ENCODE assay signal across 14 cellular contexts in genomic region chr7:150374026-150374425, GRCh38. TPM values are rescaled to one million over a fixed set of nuclear protein-coding genes. Genes with fewer than 3 reads are reported as not detected.
A peak's percentile ranks its signal among the peaks of the same experiment; 100 is the strongest.
DNase-seq lines count a peak whose midpoint lies in the region; ATAC-seq and TF ChIP-seq lines count a peak whose summit lies in the region.
"Had no signal": no experiment of that assay in that cellular context is flagged by ENCODE, and none has a peak within 500 bp of the region (broad histone marks: within the 10 kb centered on the region; RNA-seq: fewer than 3 reads in every experiment).

No MANE protein-coding gene starts in this region.

- WGBS in heart right ventricle, 2 donors = 78 to 82% methylated on average over 4 of the region's 4 CpGs
- 100% methylated on average over 1 of the region's 4 CpGs for WGBS in mesodermal cell (ENCODE audit: insufficient coverage in 2 of 2), 2 experiments
- WGBS in transverse colon (ENCODE audit: low coverage in 1 of 2), 2 donors = 70% methylated on average over 4 of the region's 4 CpGs; no CpG with 5 or more reads in 1 of the 2 donors

- H3K36me3 Mint-ChIP-seq in immature natural killer cell = peaks cover 0 to 4% (median 3%) of the 10 kb centered on the region in 3 donors

- H3K4me1 ChIP-seq in left ventricle myocardium inferior (peaks cover 65% of the 10 kb centered on the region), heart right ventricle (peaks cover 13 to 68% (median 40%) of the 10 kb centered on the region in 9 donors), mesodermal cell (ENCODE audit: control insufficient read depth, insufficient read depth, low read length, poor library complexity, severe bottlenecking) (peaks cover 76% of the 10 kb centered on the region), transverse colon (peaks cover 27 to 90% (median 79%) of the 10 kb centered on the region in 4 donors)

- TF ChIP-seq EP300 in transverse colon (IDR thresholded peaks at IDR 0.05; ENCODE audit: low read depth) = no peak

- no peak overlapping the region for H3K4me3 Mint-ChIP-seq in immature natural killer cell

- no peak for ATAC-seq in heart right ventricle
- ATAC-seq in GM21381 (IDR thresholded peaks at IDR 0.05; ENCODE audit: unreplicated experiment) = no peak

- DNase-seq in left ventricle myocardium inferior = no peak
- no peak for DNase-seq in heart right ventricle
- no peak for DNase-seq in transverse colon
- no peak for DNase-seq in immature natural killer cell
- no peak for DNase-seq in NCI-H748 treated with DMSO at 0.1 percent for 48 hours (lab: John Stamatoyannopoulos, UW)
- DNase-seq: cortex of kidney; DMS153; MG63; NCI-H2107; stimulated activated CD4-positive, alpha-beta T cell treated with anti-CD3 and anti-CD28 coated beads, Interleukin-12 subunit alpha, Interleukin-12 subunit beta, amount 100 ng/mL, for 4 hours had no signal

- H3K4me1 Mint-ChIP-seq in immature natural killer cell = peaks cover 44 to 48% of the 10 kb centered on the region in 2 donors

- H3K27ac ChIP-seq in left ventricle myocardium inferior (replicated peaks) = peak overlapping the region; percentile 62
- peak overlapping the region in 2 of 10 donors; percentile 32 to 44 for H3K27ac ChIP-seq in heart right ventricle
- H3K27ac ChIP-seq in VCaP = peak overlapping the region; percentile 77
- H3K27ac ChIP-seq in mesodermal cell (ENCODE audit: low read depth, low read length, severe bottlenecking) = peak overlapping the region; percentile 90
- peak overlapping the region; percentile 93 to 99 (median 97) for H3K27ac ChIP-seq in transverse colon
- H3K27ac ChIP-seq: HL-60 had no signal

- peaks cover 0 to 17% (median 11%) of the 10 kb centered on the region in 3 donors for H3K27me3 Mint-ChIP-seq in immature natural killer cell (ENCODE audit: low read depth in 3 of 3)

- H3K27me3 ChIP-seq in left ventricle myocardium inferior (ENCODE audit: low read depth) (no peaks in the 10 kb centered on the region), heart right ventricle (no peaks in the 10 kb centered on the region), transverse colon (no peaks in the 10 kb centered on the region)
- H3K27me3 ChIP-seq: MG63 had no signal

- H3K4me3 ChIP-seq in left ventricle myocardium inferior = no peak overlapping the region
- H3K4me3 ChIP-seq in heart right ventricle = no peak overlapping the region
- peak overlapping the region; percentile 3 for H3K4me3 ChIP-seq in mesodermal cell (ENCODE audit: extremely low read depth, insufficient read depth, low read length, poor library complexity, severe bottlenecking)
- H3K4me3 ChIP-seq in transverse colon = peak overlapping the region in 3 of 4 donors; percentile 2 to 90 (median 70)
- H3K4me3 ChIP-seq: MG63 had no signal

- H3K9me3 ChIP-seq in left ventricle myocardium inferior (replicated peaks) (no peaks in the 10 kb centered on the region), heart right ventricle (no peaks in the 10 kb centered on the region), mesodermal cell (ENCODE audit: control insufficient read depth, low read length) (no peaks in the 10 kb centered on the region), transverse colon (no peaks in the 10 kb centered on the region)
- H3K9me3 ChIP-seq: MG63 had no signal

- peaks cover 41% of the 10 kb centered on the region for H3K36me3 ChIP-seq in left ventricle myocardium inferior
- H3K36me3 ChIP-seq in heart right ventricle = peaks cover 0 to 57% (median 28%) of the 10 kb centered on the region in 9 donors
- peaks cover 57% of the 10 kb centered on the region for H3K36me3 ChIP-seq in mesodermal cell (ENCODE audit: control insufficient read depth, insufficient read depth, low read length)
- H3K36me3 ChIP-seq in transverse colon = no peaks in the 10 kb centered on the region

- intact Hi-C loops in left ventricle myocardium inferior (cut with micrococcal nuclease) = no loop called here
- intact Hi-C loops in heart right ventricle (cut with DNase I) = no loop called here
- intact Hi-C loops in transverse colon (cut with DNase I; ENCODE audit: low total_unique reads) = no loop called here

- no peak for TF ChIP-seq POLR2A in transverse colon (IDR thresholded peaks at IDR 0.05)

- H3K9me3 Mint-ChIP-seq in immature natural killer cell = no peaks in the 10 kb centered on the region

- in situ Hi-C loops in transverse colon (cut with MboI; ENCODE audit: low pct_ligation_motif_present in 1 of 4, low pct_unique_long_range_greater_than_20kb in 1 of 4, low sequenced_read_pairs in 3 of 4) = no loop called here

- no peak for TF ChIP-seq CTCF in left ventricle myocardium inferior (IDR thresholded peaks at IDR 0.05; ENCODE audit: borderline replicate concordance)
- no peak for TF ChIP-seq CTCF in heart right ventricle (IDR thresholded peaks at IDR 0.05)
- TF ChIP-seq CTCF in VCaP (conservative IDR thresholded peaks at IDR 0.05) = no peak
- TF ChIP-seq CTCF in transverse colon (IDR thresholded peaks at IDR 0.05) = no peak

- peak overlapping the region in 2 of 6 donors; percentile 18 to 48 for H3K27ac Mint-ChIP-seq in immature natural killer cell

RNA-seq across cellular contexts. Expression of gene ZNF775, which starts 5.1 kb away (rescaled TPM):
- 3.1 TPM for total RNA-seq in left ventricle myocardium inferior
- 1 to 10 TPM; 1.9 to 4.7 (median 2.9) TPM for total RNA-seq in heart right ventricle
- 1 to 10 TPM; 2.4 to 4.3 TPM for polyA plus RNA-seq in heart right ventricle
- 15.7 TPM for polyA plus RNA-seq in mesodermal cell (2013, experiment 1 of 2)
- polyA plus RNA-seq in mesodermal cell (2013, experiment 2 of 2) = 12.0 TPM
- total RNA-seq in transverse colon = 10 to 100 TPM in 3 of 4 donors, 1 to 10 TPM in 1; 8.9 to 75.2 (median 15.2) TPM
- 1 to 10 TPM; 3.3 to 5.5 (median 5.5) TPM for polyA plus RNA-seq in immature natural killer cell

RNA-seq across cellular contexts. Expression of gene REPIN1, which starts 5.4 kb away (rescaled TPM):
- total RNA-seq in left ventricle myocardium inferior = 110 TPM
- total RNA-seq in heart right ventricle = 100 to 1,000 TPM in 8 of 10 donors, 10 to 100 TPM in 2; 88.7 to 132 (median 114) TPM
- 10 to 100 TPM; 51.0 to 53.0 TPM for polyA plus RNA-seq in heart right ventricle
- 124 TPM for polyA plus RNA-seq in mesodermal cell (2013, experiment 1 of 2)
- 102 TPM for polyA plus RNA-seq in mesodermal cell (2013, experiment 2 of 2)
- 100 to 1,000 TPM; 182 to 414 (median 247) TPM for total RNA-seq in transverse colon
- 10 to 100 TPM; 40.6 to 86.0 (median 43.2) TPM for polyA plus RNA-seq in immature natural killer cell

RNA-seq across cellular contexts. Expression of gene RARRES2, which starts 32.6 kb away (rescaled TPM):
- total RNA-seq in left ventricle myocardium inferior = 17.6 TPM
- 10 to 100 TPM in 7 of 10 donors, 1 to 10 TPM in 3; 6.7 to 25.8 (median 16.2) TPM for total RNA-seq in heart right ventricle
- polyA plus RNA-seq in heart right ventricle = 10 to 100 TPM; 25.6 to 33.0 TPM
- 31.3 TPM for polyA plus RNA-seq in mesodermal cell (2013, experiment 1 of 2)
- polyA plus RNA-seq in mesodermal cell (2013, experiment 2 of 2) = 25.7 TPM
- total RNA-seq in transverse colon = 100 to 1,000 TPM in 2 of 4 donors, 10 to 100 TPM in 2; 84.2 to 124 (median 102) TPM
- not detected for polyA plus RNA-seq in immature natural killer cell

RNA-seq across cellular contexts. Expression of gene ACTR3C, which starts 50.7 kb away (rescaled TPM):
- total RNA-seq in left ventricle myocardium inferior (5.1 TPM), heart right ventricle (1 to 10 TPM; 2.6 to 7.0 (median 3.5) TPM), transverse colon (10 to 100 TPM; 19.9 to 71.1 (median 42.7) TPM)
- polyA plus RNA-seq in heart right ventricle (1 to 10 TPM; 2.7 to 3.5 TPM), immature natural killer cell (1 to 10 TPM; 3.6 to 8.8 (median 6.5) TPM)
- polyA plus RNA-seq in mesodermal cell (2013, experiment 1 of 2) = 0.63 TPM
- polyA plus RNA-seq in mesodermal cell (2013, experiment 2 of 2) = 0.46 TPM

RNA-seq across cellular contexts. Expression of gene LRRC61, which starts 50.9 kb away (rescaled TPM):
- 4.3 TPM for total RNA-seq in left ventricle myocardium inferior
- 1 to 10 TPM; 3.0 to 5.0 (median 3.9) TPM for total RNA-seq in heart right ventricle
- 1 to 10 TPM; 1.2 to 6.4 TPM for polyA plus RNA-seq in heart right ventricle
- polyA plus RNA-seq in mesodermal cell (2013, experiment 1 of 2) = 23.1 TPM
- polyA plus RNA-seq in mesodermal cell (2013, experiment 2 of 2) = 22.7 TPM
- 10 to 100 TPM in 3 of 4 donors, 1 to 10 TPM in 1; 1.4 to 55.4 (median 17.2) TPM for total RNA-seq in transverse colon
- polyA plus RNA-seq in immature natural killer cell = 10 to 100 TPM; 19.4 to 26.6 (median 20.6) TPM

Comparison
In these comparisons a context has a peak if more than half of its experiments do, and no peak if none do; other contexts are left out.
1. H3K4me3 ChIP-seq: peak in mesodermal cell (single experiment) and transverse colon (3 of 4); none in left ventricle myocardium inferior (single experiment) and heart right ventricle (0 of 10).